8 cellular contexts compared by ENCODE assay signal in genomic region chr16:21656795-21657768, GRCh38. TPM values are rescaled to one million over a fixed set of nuclear protein-coding genes. Genes with fewer than 3 reads are reported as not detected.
DNase-seq lines count a peak whose midpoint lies in the region; TF ChIP-seq lines count a peak whose summit lies in the region.

No MANE protein-coding gene starts in this region.

- 6 to 11% (median 8%) methylated on average over 4 of the region's 4 CpGs for WGBS in adrenal gland, 4 donors

- H3K9me3 ChIP-seq in HAP-1 (no peaks in the 10 kb centered on the region), adrenal gland (replicated peaks in 1 of 3) (no peaks in the 10 kb centered on the region)

- intact Hi-C loops in adrenal gland (cut with DNase I) = loop anchor here in 1 of 2 donors (5.0 kb wide), 1 partner anchor 50 kb away; no protein-coding TSS in a partner anchor

- no peak overlapping the region for H3K27ac ChIP-seq in adrenal gland

- peaks cover 7% of the 10 kb centered on the region; the same call in 1 of the 2 replicates for H3K36me3 ChIP-seq in HAP-1 (replicated peaks)
- H3K36me3 ChIP-seq in adrenal gland (replicated peaks in 1 of 2) = no peaks in the 10 kb centered on the region

- peak; percentile 72 to 90 (median 78) for TF ChIP-seq CTCF in adrenal gland (IDR thresholded peaks at IDR 0.05)

- H3K4me3 ChIP-seq in HAP-1 (no peak overlapping the region), adrenal gland (no peak overlapping the region)

- H3K27me3 ChIP-seq in HAP-1 (ENCODE audit: low read depth) (no peaks in the 10 kb centered on the region), adrenal gland (no peaks in the 10 kb centered on the region)

- DNase-seq in NCI-H82 (lab: John Stamatoyannopoulos, UW) (peak; percentile 63), NCI-H82 treated with DMSO at 0.1 percent for 48 hours (lab: John Stamatoyannopoulos, UW; ENCODE audit: unreplicated experiment) (no peak), HAP-1 (ENCODE audit: low spot score in 2 of 2) (peak; percentile 42 to 54), NCI-H774 (lab: John Stamatoyannopoulos, UW) (peak; percentile 21), adrenal gland (peak in 4 of 7 donors; percentile 41 to 53 (median 47)), hippocampal formation (lab: John Stamatoyannopoulos, UW) (peak; percentile 13 to 79), islet precursor cell (no peak)
- DNase-seq in stimulated activated naive CD4-positive, alpha-beta T cell treated with Interleukin-2 at 50 U/mL for 16 hours (lab: John Stamatoyannopoulos, UW) = peak; percentile 16

- in situ Hi-C loops in HAP-1 (cut with MboI; ENCODE audit: low sequenced_read_pairs) = no loop called here

- H3K4me1 ChIP-seq in HAP-1 (no peaks in the 10 kb centered on the region), adrenal gland (replicated peaks in 1 of 2) (peaks cover 4 to 40% of the 10 kb centered on the region in 2 donors)

- no peak for TF ChIP-seq POLR2A in adrenal gland (IDR thresholded peaks at IDR 0.05)

RNA-seq across cellular contexts. Expression of gene IGSF6, which starts 4.7 kb away (rescaled TPM):
- 10 to 100 TPM in 4 of 8 donors, 1 to 10 TPM in 4; 3.9 to 35.6 (median 11.2) TPM for total RNA-seq in adrenal gland
- polyA plus RNA-seq in adrenal gland = 10 to 100 TPM in 1 of 3 donors, 1 to 10 TPM in 2; 3.3 to 23.8 (median 3.6) TPM

RNA-seq across cellular contexts. Expression of gene OTOA, which starts 6.7 kb away (rescaled TPM):
- 1 to 10 TPM in 3 of 8 donors, under 1 TPM in 3, not detected in 2; 0.18 to 1.9 (median 0.75) TPM for total RNA-seq in adrenal gland
- 1 to 10 TPM in 1 of 3 donors, under 1 TPM in 2; 0.16 to 2.6 (median 0.71) TPM for polyA plus RNA-seq in adrenal gland

RNA-seq across cellular contexts. Expression of gene METTL9, which starts 57.7 kb away (rescaled TPM):
- 100 to 1,000 TPM; 126 to 311 (median 223) TPM for total RNA-seq in adrenal gland
- 100 to 1,000 TPM in 1 of 3 donors, 10 to 100 TPM in 2; 35.7 to 129 (median 45.0) TPM for polyA plus RNA-seq in adrenal gland

Comparison
In these comparisons a context has a peak if more than half of its experiments do, and no peak if none do; other contexts are left out.
1. DNase-seq: peak in NCI-H82 (single experiment), HAP-1 (2 of 2), NCI-H774 (single experiment), adrenal gland (4 of 7), hippocampal formation (2 of 2) and stimulated activated naive CD4-positive, alpha-beta T cell treated with Interleukin-2 at 50 U/mL for 16 hours (single experiment); none in NCI-H82 treated with DMSO at 0.1 percent for 48 hours (single experiment) and islet precursor cell (single experiment).